Comparison of ENCODE assay signal across 8 cellular contexts in the genomic region with DNA sequence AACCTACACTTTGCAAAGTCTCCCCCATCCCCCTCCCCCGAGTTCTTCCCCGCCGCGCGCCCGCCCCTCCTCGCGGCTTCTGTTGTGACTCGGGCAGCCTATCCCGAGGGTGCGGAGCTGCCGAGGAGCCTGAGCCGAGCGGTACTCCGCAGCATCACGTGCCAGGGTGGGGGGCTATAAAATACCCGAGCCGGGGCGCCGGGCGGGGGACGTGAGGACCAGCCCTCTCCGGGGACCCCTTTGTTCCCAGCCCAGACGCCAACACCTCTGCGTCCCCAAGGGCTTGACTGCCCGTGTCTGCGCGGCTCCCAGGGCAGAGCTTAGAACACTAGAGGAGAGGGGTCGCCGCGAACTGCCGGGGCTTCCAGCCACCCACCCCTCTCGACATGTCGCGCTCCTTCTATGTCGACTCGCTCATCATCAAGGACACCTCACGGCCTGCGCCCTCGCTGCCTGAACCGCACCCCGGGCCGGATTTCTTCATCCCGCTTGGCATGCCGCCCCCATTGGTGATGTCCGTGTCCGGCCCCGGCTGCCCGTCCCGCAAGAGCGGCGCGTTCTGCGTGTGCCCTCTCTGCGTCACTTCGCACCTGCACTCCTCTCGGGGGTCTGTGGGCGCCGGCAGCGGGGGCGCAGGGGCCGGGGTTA. TPM values are rescaled to one million over a fixed set of nuclear protein-coding genes. Genes with fewer than 3 reads are reported as not detected.
DNase-seq lines count a peak whose midpoint lies in the region; ATAC-seq lines count a peak whose summit lies in the region.

A gene (plus strand): TSS at position 205 of the 648 bp plus-strand sequence. CDS start 182 bp downstream, at position 387.

- peaks cover 28% of the 10 kb centered on the region for H3K4me1 Mint-ChIP-seq in central memory CD8-positive, alpha-beta T cell

- no peaks in the 10 kb centered on the region for H3K9me3 Mint-ChIP-seq in central memory CD8-positive, alpha-beta T cell

- DNase-seq in HAP-1 (ENCODE audit: low spot score in 2 of 2) (peak in 1 of 2 experiments; percentile 48), occipital lobe (lab: John Stamatoyannopoulos, UW) (no peak), cerebellar nuclear complex (lab: John Stamatoyannopoulos, UW) (no peak), GM19238 (ENCODE audit: insufficient read length, low spot score) (no peak)
- DNase-seq in central memory CD8-positive, alpha-beta T cell (ENCODE audit: low spot score in 2 of 2), result no peak

- H3K27ac Mint-ChIP-seq in central memory CD8-positive, alpha-beta T cell (ENCODE audit: low read depth), result no peak within 1 kb of the TSS

- H3K36me3 Mint-ChIP-seq in central memory CD8-positive, alpha-beta T cell (ENCODE audit: insufficient read depth), result peaks cover 2% of the 10 kb centered on the region

- H3K36me3 ChIP-seq in ACC112 (ENCODE audit: insufficient read depth, low read length) (no peaks in the 10 kb centered on the region), HAP-1 (replicated peaks) (no peaks in the 10 kb centered on the region), mesodermal cell (ENCODE audit: control insufficient read depth, insufficient read depth, low read length) (no peaks in the 10 kb centered on the region)

- peaks cover 64% of the 10 kb centered on the region for H3K27me3 ChIP-seq in ACC112 (ENCODE audit: insufficient read depth, low read length)
- H3K27me3 ChIP-seq in HAP-1 (ENCODE audit: low read depth), result peaks cover 23% of the 10 kb centered on the region

- peaks cover 97% of the 10 kb centered on the region for H3K27me3 Mint-ChIP-seq in central memory CD8-positive, alpha-beta T cell

- H3K4me3 ChIP-seq in ACC112 (ENCODE audit: low read depth, low read length), result peak within 1 kb of the TSS; percentile 78
- H3K4me3 ChIP-seq in HAP-1, result peak within 1 kb of the TSS; percentile 24
- peak within 1 kb of the TSS; percentile 33 for H3K4me3 ChIP-seq in mesodermal cell (ENCODE audit: extremely low read depth, insufficient read depth, low read length, poor library complexity, severe bottlenecking)

- H3K27ac ChIP-seq in ACC112 (ENCODE audit: low read depth, low read length) (no peak within 1 kb of the TSS), mesodermal cell (ENCODE audit: low read depth, low read length, severe bottlenecking) (no peak within 1 kb of the TSS)

- no peak for ATAC-seq in central memory CD8-positive, alpha-beta T cell (replicated peaks; ENCODE audit: extremely low read depth, poor library complexity, severe bottlenecking)
- ATAC-seq in HG02763 (IDR thresholded peaks at IDR 0.05; ENCODE audit: unreplicated experiment), result no peak

- H2AFZ ChIP-seq in ACC112 (ENCODE audit: low read length, unreplicated experiment), result peak within 1 kb of the TSS; percentile 71

- H3K79me2 ChIP-seq in ACC112 (ENCODE audit: control insufficient read depth, insufficient read depth, low read length, unreplicated experiment), result no peaks in the 10 kb centered on the region

- H3K4me1 ChIP-seq in ACC112 (ENCODE audit: control insufficient read depth, insufficient read depth, low read length, unreplicated experiment), result peaks cover 14% of the 10 kb centered on the region
- H3K4me1 ChIP-seq in HAP-1, result peaks cover 47% of the 10 kb centered on the region
- peaks cover 50% of the 10 kb centered on the region for H3K4me1 ChIP-seq in mesodermal cell (ENCODE audit: control insufficient read depth, insufficient read depth, low read length, poor library complexity, severe bottlenecking)

- H3K9me3 ChIP-seq in HAP-1 (no peaks in the 10 kb centered on the region), mesodermal cell (ENCODE audit: control insufficient read depth, low read length) (no peaks in the 10 kb centered on the region)

- in situ Hi-C loops in HAP-1 (cut with MboI; ENCODE audit: low sequenced_read_pairs), result no loop called here

- H3K4me3 Mint-ChIP-seq in central memory CD8-positive, alpha-beta T cell, result peak within 1 kb of the TSS; percentile 65

- WGBS in mesodermal cell (ENCODE audit: insufficient coverage in 2 of 2), 2 experiments, result 1% methylated on average over 38 to 48 of the region's 62 CpGs

RNA-seq across cellular contexts. Expression of the gene that starts here (rescaled TPM):
- 0.88 TPM for polyA plus RNA-seq in mesodermal cell (2013, experiment 1 of 2)
- 0.96 TPM for polyA plus RNA-seq in mesodermal cell (2013, experiment 2 of 2)
- 1.1 TPM for total RNA-seq in occipital lobe

Comparison
In these comparisons a context has a peak if more than half of its experiments do, and no peak if none do; other contexts are left out.
1. H3K4me3 ChIP-seq: peak in every context shown above with its lines; median percentile 78 in ACC112; 33 in mesodermal cell; 24 in HAP-1.